Comparison of ENCODE assay signal across 13 cellular contexts in the genomic region with DNA sequence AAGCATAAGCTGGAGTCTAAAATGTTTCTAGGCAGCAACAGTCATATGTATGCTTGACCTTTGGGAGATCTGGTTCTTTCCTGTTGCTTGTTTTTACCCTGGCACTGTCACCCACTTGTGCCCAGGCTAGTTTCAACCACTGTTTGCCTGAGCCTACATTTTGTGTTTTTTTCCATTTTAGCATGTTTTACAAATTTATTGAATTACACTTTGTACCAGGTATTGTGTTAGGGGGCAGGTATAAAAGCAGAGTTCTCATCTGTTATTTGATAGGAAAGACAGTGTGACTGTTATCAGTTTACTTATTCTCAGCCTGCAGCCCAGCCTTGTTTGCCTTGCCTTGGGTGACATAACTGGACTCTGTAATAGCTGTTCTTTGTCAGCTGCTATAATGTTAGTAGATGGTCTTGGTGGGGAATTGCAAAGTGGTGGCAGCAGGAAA.
A peak's percentile ranks its signal among the peaks of the same experiment; 100 is the strongest.
DNase-seq lines count a peak whose midpoint lies in the region; ATAC-seq, FAIRE-seq and TF ChIP-seq lines count a peak whose summit lies in the region.
"Had no signal": no experiment of that assay in that cellular context is flagged by ENCODE, and none has a peak within 500 bp of the region (broad histone marks: within the 10 kb centered on the region; RNA-seq: fewer than 3 reads in every experiment).

No MANE protein-coding gene starts in this region.

- TF ChIP-seq CTCF in GM12878 (IDR thresholded peaks at IDR 0.05 in 2 of 3, conservative IDR thresholded peaks at IDR 0.05 in 1 of 3; ENCODE audit: control insufficient read depth in 2 of 3, extremely low read depth in 1 of 3, insufficient read depth in 1 of 3, low read depth in 3 of 3, low read length in 3 of 3) (no peak), sigmoid colon (IDR thresholded peaks at IDR 0.05) (no peak)

- H2AFZ ChIP-seq in GM12878 (ENCODE audit: control insufficient read depth, low read depth, low read length) = no peak overlapping the region

- SMC1A ChIA-PET in GM12878 (lab: Charles Lee; ENCODE audit: uncharacterized antibody, unreplicated experiment) = interaction anchor here (0.9 to 2.0 kb wide), 6 partner anchors 9 to 159 kb away, joined by 3 to 9 read pairs (median 4); no protein-coding TSS in a partner anchor

- H3K4me1 ChIP-seq in GM12878 (ENCODE audit: control insufficient read depth, insufficient read depth, low read length) (peaks cover 11% of the 10 kb centered on the region; the same call in 1 of the 2 replicates), sigmoid colon (peaks cover 0 to 14% (median 4%) of the 10 kb centered on the region in 4 donors)

- RAD21 ChIA-PET in GM12878 (lab: Charles Lee; ENCODE audit: unreplicated experiment) = interaction anchor here (1.0 kb wide), 1 partner anchor 114 kb away, joined by 3 read pairs; no protein-coding TSS in a partner anchor

- H3K27me3 ChIP-seq in GM12878 (replicated peaks in 1 of 2; ENCODE audit: control insufficient read depth in 2 of 2, insufficient read depth in 2 of 2, low read length in 1 of 2) (no peaks in the 10 kb centered on the region), sigmoid colon (no peaks in the 10 kb centered on the region)
- H3K27me3 ChIP-seq: heart right ventricle had no signal

- peak; percentile 21 for FAIRE-seq in GM12892 (lab: Jason Lieb, UNC)
- no peak for FAIRE-seq in GM12878 (lab: Jason Lieb, UNC)

- ATAC-seq in GM21390 (IDR thresholded peaks at IDR 0.05; ENCODE audit: unreplicated experiment) = peak; percentile 34
- ATAC-seq in HG03342 (IDR thresholded peaks at IDR 0.05; ENCODE audit: unreplicated experiment) = peak; percentile 45
- ATAC-seq in GM12878 = peak; percentile 80
- ATAC-seq in GM18520 (IDR thresholded peaks at IDR 0.05; ENCODE audit: unreplicated experiment) = no peak
- ATAC-seq: CD8-positive, alpha-beta T cell; heart right ventricle had no signal

- DNase-seq in GM12892 (ENCODE audit: insufficient read length) (no peak), GM12878 (ENCODE audit: low read depth, low spot score) (no peak), cerebellum (ENCODE audit: low spot score) (no peak), sigmoid colon (no peak)
- no peak for DNase-seq in stimulated activated CD8-positive, alpha-beta memory T cell treated with anti-CD3 and anti-CD28 coated beads, Interleukin-4, amount 100 ng/mL, for 48 hours
- DNase-seq: CD8-positive, alpha-beta T cell; heart right ventricle; NCI-H187 had no signal

- TF ChIP-seq EP300 in GM12878 (IDR thresholded peaks at IDR 0.05; ENCODE audit: borderline replicate concordance in 1 of 2, control insufficient read depth in 1 of 2, low read depth in 2 of 2, low read length in 2 of 2) (no peak), sigmoid colon (IDR thresholded peaks at IDR 0.05) (no peak)

- H3K27ac ChIP-seq in GM12878 (ENCODE audit: control insufficient read depth, insufficient read depth) (peak overlapping the region; percentile 24), sigmoid colon (no peak overlapping the region)
- H3K27ac ChIP-seq: HL-60, thoracic aorta had no signal

- no peaks in the 10 kb centered on the region; the same call in 1 of the 2 replicates for H3K79me2 ChIP-seq in GM12878 (ENCODE audit: control insufficient read depth, insufficient read depth, low read length)

- CTCF ChIA-PET in GM12878 (lab: Yijun Ruan, JAX) = interaction anchor here (0.7 to 0.9 kb wide), 2 partner anchors 15 to 28 kb away, joined by 3 to 4 read pairs; no protein-coding TSS in a partner anchor

- no peaks in the 10 kb centered on the region for H4K20me1 ChIP-seq in GM12878 (ENCODE audit: control insufficient read depth, insufficient read depth)

- in situ Hi-C loops in GM12878 (cut with MboI) = no loop called here

- intact Hi-C loops in GM12878 (cut with micrococcal nuclease; ENCODE audit: unreplicated experiment) (no loop called here), sigmoid colon (cut with DNase I) (no loop called here)

- 0 out of 2 replicates have a peak overlapping the region, but pooled peaks have one; percentile 51 for H3K4me2 ChIP-seq in GM12878 (ENCODE audit: control insufficient read depth, insufficient read depth)

- POLR2A ChIA-PET in GM12878 (lab: Charles Lee) = no interaction called here

- no peak for TF ChIP-seq RAD21 in GM12878 (IDR thresholded peaks at IDR 0.05; ENCODE audit: insufficient read depth, low read depth, low read length)

- H3K9me3 ChIP-seq in GM12878 (replicated peaks; ENCODE audit: control insufficient read depth, insufficient read depth, low read length) (no peaks in the 10 kb centered on the region; the same call in 2 of the 3 replicates), sigmoid colon (no peaks in the 10 kb centered on the region)
- H3K9me3 ChIP-seq: heart right ventricle, thoracic aorta had no signal

- BruUV-seq in GM12878 (replicated peaks; lab: Mats Ljungman, UMichigan) = no TSS peak

- no peak for TF ChIP-seq POLR2A in GM12892 (IDR thresholded peaks at IDR 0.05; ENCODE audit: low read depth, low read length)
- no peak for TF ChIP-seq POLR2A in GM12878 (IDR thresholded peaks at IDR 0.05; ENCODE audit: low read depth, low read length)
- no peak for TF ChIP-seq POLR2A in sigmoid colon (IDR thresholded peaks at IDR 0.05)

- no peak overlapping the region for H3K9ac ChIP-seq in GM12878 (ENCODE audit: control insufficient read depth, insufficient read depth, low read length)

- H3K36me3 ChIP-seq in GM12878 (ENCODE audit: control insufficient read depth in 2 of 2, insufficient read depth in 2 of 2, low read length in 1 of 2) = no peaks in the 10 kb centered on the region; a peak in 1 of 4 replicates
- no peaks in the 10 kb centered on the region for H3K36me3 ChIP-seq in sigmoid colon
- H3K36me3 ChIP-seq: heart right ventricle, thoracic aorta had no signal

- no peak overlapping the region for H3K4me3 ChIP-seq in GM12878
- no peak overlapping the region for H3K4me3 ChIP-seq in sigmoid colon
- H3K4me3 ChIP-seq: heart right ventricle, thoracic aorta had no signal

TF ChIP-seq in GM12878, 131 proteins besides CTCF, POLR2A, EP300 and RAD21:
- no peak for TF ChIP-seq CBFB (IDR thresholded peaks at IDR 0.05; ENCODE audit: low read depth)
- TF ChIP-seq HCFC1 (IDR thresholded peaks at IDR 0.05; ENCODE audit: low read length) = no peak
- no peak for TF ChIP-seq CBX5 (IDR thresholded peaks at IDR 0.05; ENCODE audit: low read depth)
- no peak for TF ChIP-seq NR2C1 (IDR thresholded peaks at IDR 0.05)
